ENCODE assay signal across 11 cellular contexts in genomic region chr12:52495385-52495784, GRCh38. TPM values are rescaled to one million over a fixed set of nuclear protein-coding genes. Genes with fewer than 3 reads are reported as not detected.
DNase-seq lines count a peak whose midpoint lies in the region; ATAC-seq, FAIRE-seq and TF ChIP-seq lines count a peak whose summit lies in the region.
"Had no signal": no experiment of that assay in that cellular context is flagged by ENCODE, and none has a peak within 500 bp of the region (broad histone marks: within the 10 kb centered on the region; RNA-seq: fewer than 3 reads in every experiment).

No MANE protein-coding gene starts in this region.

- H3K9me3 ChIP-seq in osteoblast (ENCODE audit: low read depth, low read length) = no peaks in the 10 kb centered on the region

- no peaks in the 10 kb centered on the region for H4K20me1 ChIP-seq in osteoblast (ENCODE audit: insufficient read depth, low read length)

- no peak for ATAC-seq in GM21786 (IDR thresholded peaks at IDR 0.05; ENCODE audit: unreplicated experiment)

- peak; percentile 61 for DNase-seq in H7
- peak; percentile 83 for DNase-seq in NCI-H2029 treated with DMSO at 0.1 percent for 48 hours (lab: John Stamatoyannopoulos, UW)
- peak; percentile 95 for DNase-seq in MCF 10A (ENCODE audit: unreplicated experiment)
- DNase-seq in osteoblast (ENCODE audit: insufficient read length, low spot score, missing footprints) = no peak
- no peak for DNase-seq in T-helper 2 cell treated with Interferon-gamma antibody and Interleukin-4, amounts not matched to agents 5 μg/mL and 100 μg/mL, for 36 hours (ENCODE audit: low spot score)
- no peak for DNase-seq in GM12891 (ENCODE audit: insufficient read length, low spot score)
- no peak for DNase-seq in EL
- DNase-seq: foreskin melanocyte; stimulated activated naive CD4-positive, alpha-beta T cell treated with Interleukin-2 at 50 U/mL for 16 hours had no signal

- FAIRE-seq in GM12891 (lab: Jason Lieb, UNC) = no peak

- peak overlapping the region; percentile 93 for H3K4me3 Mint-ChIP-seq in MCF 10A (ENCODE audit: unreplicated experiment)
- no peak overlapping the region for H3K4me3 Mint-ChIP-seq in T-helper 2 cell treated with Interferon-gamma antibody and Interleukin-4, amounts not matched to agents 5 μg/mL and 100 μg/mL, for 36 hours

- H3K36me3 ChIP-seq in H7 (replicated peaks; ENCODE audit: control insufficient read depth, insufficient read depth, low read length) (no peaks in the 10 kb centered on the region), osteoblast (ENCODE audit: insufficient read depth, low read length) (no peaks in the 10 kb centered on the region)

- POLR2A ChIA-PET in MCF 10A (lab: Yijun Ruan, JAX) = interaction anchor here (0.7 to 28.5 kb wide), 19 partner anchors 12 to 380 kb away, joined by 3 to 1235 read pairs (median 8); partner anchors contain the start of genes KRT5, KRT6B and KRT6C

- H3K27me3 ChIP-seq in H7 (ENCODE audit: control insufficient read depth, insufficient read depth, low read length) (no peaks in the 10 kb centered on the region), osteoblast (ENCODE audit: insufficient read depth, low read length) (peaks cover 10% of the 10 kb centered on the region)

- H3K27ac Mint-ChIP-seq in MCF 10A (ENCODE audit: low read depth, unreplicated experiment) = peak overlapping the region; percentile 95
- H3K27ac Mint-ChIP-seq in T-helper 2 cell treated with Interferon-gamma antibody and Interleukin-4, amounts not matched to agents 5 μg/mL and 100 μg/mL, for 36 hours = no peak overlapping the region
- H3K27ac Mint-ChIP-seq: progenitor cell of endocrine pancreas had no signal

- peak overlapping the region; percentile 25 for H3K4me2 ChIP-seq in osteoblast (ENCODE audit: insufficient read depth, low read length)

- H3K4me1 Mint-ChIP-seq in MCF 10A (ENCODE audit: insufficient read depth, unreplicated experiment) = peaks cover 64% of the 10 kb centered on the region
- no peaks in the 10 kb centered on the region for H3K4me1 Mint-ChIP-seq in T-helper 2 cell treated with Interferon-gamma antibody and Interleukin-4, amounts not matched to agents 5 μg/mL and 100 μg/mL, for 36 hours (ENCODE audit: low read depth)

- CTCF ChIA-PET in MCF 10A (lab: Yijun Ruan, JAX) = interaction anchor here (0.6 to 5.6 kb wide), 18 partner anchors 11 to 384 kb away, joined by 3 to 50 read pairs (median 6); partner anchors contain the start of gene KRT5

- H3K27me3 Mint-ChIP-seq in MCF 10A (ENCODE audit: insufficient read depth, unreplicated experiment) = no peaks in the 10 kb centered on the region
- H3K27me3 Mint-ChIP-seq in T-helper 2 cell treated with Interferon-gamma antibody and Interleukin-4, amounts not matched to agents 5 μg/mL and 100 μg/mL, for 36 hours (ENCODE audit: low read depth) = peaks cover 11% of the 10 kb centered on the region

- BruUV-seq in MCF 10A (replicated peaks; lab: Mats Ljungman, UMichigan) = no TSS peak

- H3K36me3 Mint-ChIP-seq in MCF 10A (ENCODE audit: insufficient read depth, unreplicated experiment) = peaks cover 31% of the 10 kb centered on the region
- H3K36me3 Mint-ChIP-seq in T-helper 2 cell treated with Interferon-gamma antibody and Interleukin-4, amounts not matched to agents 5 μg/mL and 100 μg/mL, for 36 hours (ENCODE audit: low read depth) = no peaks in the 10 kb centered on the region

- peak overlapping the region; percentile 78 for H3K27ac ChIP-seq in osteoblast (ENCODE audit: low read depth, low read length)

- H3K79me2 ChIP-seq in osteoblast (ENCODE audit: insufficient read depth, low read length) = no peaks in the 10 kb centered on the region

- no peak overlapping the region for H2AFZ ChIP-seq in osteoblast (ENCODE audit: low read length)

- no peaks in the 10 kb centered on the region for H3K9me3 Mint-ChIP-seq in MCF 10A (ENCODE audit: unreplicated experiment)
- H3K9me3 Mint-ChIP-seq in T-helper 2 cell treated with Interferon-gamma antibody and Interleukin-4, amounts not matched to agents 5 μg/mL and 100 μg/mL, for 36 hours = no peaks in the 10 kb centered on the region

- no peak for TF ChIP-seq CTCF in MCF 10A (IDR thresholded peaks at IDR 0.05; ENCODE audit: unreplicated experiment)
- no peak for TF ChIP-seq CTCF in osteoblast (IDR thresholded peaks at IDR 0.05; ENCODE audit: extremely low read depth, low read depth, low read length)

- H3K4me3 ChIP-seq in H7 (ENCODE audit: insufficient read depth, low read depth, low read length) (no peak overlapping the region), osteoblast (ENCODE audit: insufficient read depth, low read length) (no peak overlapping the region)

- no peak for TF ChIP-seq POLR2A in GM12891 (IDR thresholded peaks at IDR 0.05; ENCODE audit: low read depth, low read length)

- intact Hi-C loops in MCF 10A (cut with micrococcal nuclease) = loop anchor here (2.0 kb wide), 2 partner anchors 53 to 375 kb away; no protein-coding TSS in a partner anchor

- peaks cover 54% of the 10 kb centered on the region for H3K4me1 ChIP-seq in osteoblast (ENCODE audit: insufficient read depth, low read length)

TF ChIP-seq in GM12891, 5 proteins besides CTCF, POLR2A, EP300 and RAD21:
- TF ChIP-seq SPI1 (IDR thresholded peaks at IDR 0.05; ENCODE audit: low read depth, low read length) = no peak
- TF ChIP-seq PAX5 (IDR thresholded peaks at IDR 0.05; ENCODE audit: insufficient read depth, low read length, severe bottlenecking) = no peak
- TF ChIP-seq TAF1 (IDR thresholded peaks at IDR 0.05; ENCODE audit: low read depth, low read length) = no peak
- TF ChIP-seq POU2F2 (IDR thresholded peaks at IDR 0.05; ENCODE audit: low read depth, low read length) = no peak
- no peak for TF ChIP-seq POLR2AphosphoS5 (IDR thresholded peaks at IDR 0.05; ENCODE audit: low read depth, low read length)
TF ChIP-seq in GM12891: peak in this region for 0.

RNA-seq across cellular contexts. Expression of gene KRT6A, which starts 2.3 kb away (rescaled TPM):
- total RNA-seq in H7 (2014; rRNA removed; shearing (Covaris generic)) = not detected in 2 replicates
- total RNA-seq in MCF 10A (2022) (1,403 and 1,688 TPM in 2 replicates), osteoblast (under 0.01 and 0.72 TPM in 2 replicates)
- polyA plus RNA-seq in GM12891 (2012; ENCODE audit: low read depth, missing spikeins) = not detected
- total RNA-seq: progenitor cell of endocrine pancreas had no signal

RNA-seq across cellular contexts. Expression of gene KRT6C, which starts 21.8 kb away (rescaled TPM):
- total RNA-seq in H7 (2014; rRNA removed; shearing (Covaris generic)) = not detected in 2 replicates
- total RNA-seq in MCF 10A (2022) (0.19 and 0.44 TPM in 2 replicates), osteoblast (not detected in 2 replicates)
- polyA plus RNA-seq in GM12891 (2012; ENCODE audit: low read depth, missing spikeins) = not detected
- total RNA-seq: progenitor cell of endocrine pancreas had no signal

RNA-seq across cellular contexts. Expression of gene KRT5, which starts 24.8 kb away (rescaled TPM):
- not detected in 2 replicates for total RNA-seq in H7 (2014; rRNA removed; shearing (Covaris generic))
- total RNA-seq in MCF 10A (2022) = 1,273 and 3,552 TPM in 2 replicates
- 0.36 TPM in 1 of 2 replicates, not detected in the other for total RNA-seq in osteoblast
- not detected for polyA plus RNA-seq in GM12891 (2012; ENCODE audit: low read depth, missing spikeins)
- total RNA-seq: progenitor cell of endocrine pancreas had no signal

RNA-seq across cellular contexts. Expression of gene KRT6B, which starts 43.4 kb away (rescaled TPM):
- total RNA-seq in H7 (2014; rRNA removed; shearing (Covaris generic)) = not detected in 2 replicates
- total RNA-seq in MCF 10A (2022) (2.3 and 3.3 TPM in 2 replicates), osteoblast (not detected in 2 replicates)
- polyA plus RNA-seq in GM12891 (2012; ENCODE audit: low read depth, missing spikeins) = 0.04 TPM
- total RNA-seq: progenitor cell of endocrine pancreas had no signal

RNA-seq across cellular contexts. Expression of gene KRT71, which starts 57.6 kb away (rescaled TPM):
- total RNA-seq in H7 (2014; rRNA removed; shearing (Covaris generic)) = not detected in 2 replicates
- total RNA-seq in MCF 10A (2022) = not detected in 2 replicates
- total RNA-seq in osteoblast = not detected in 2 replicates
- polyA plus RNA-seq in GM12891 (2012; ENCODE audit: low read depth, missing spikeins) = not detected
- total RNA-seq: progenitor cell of endocrine pancreas had no signal

Comparison
In these comparisons a context has a peak if more than half of its experiments do, and no peak if none do; other contexts are left out.
1. DNase-seq: peak in H7 (single experiment), NCI-H2029 treated with DMSO at 0.1 percent for 48 hours (single experiment) and MCF 10A (single experiment); none in osteoblast (single experiment), T-helper 2 cell treated with Interferon-gamma antibody and Interleukin-4, amounts not matched to agents 5 μg/mL and 100 μg/mL, for 36 hours (single experiment), GM12891 (single experiment) and EL (single experiment).
2. RNA of gene KRT6A, which starts 2.3 kb away (total RNA-seq): 1,403 to 1,688 TPM in MCF 10A; under 0.01 to 0.72 TPM in osteoblast and not detected in H7; every median in the first group is over 100 times any median in the second.
3. RNA of gene KRT5, which starts 24.8 kb away (total RNA-seq): 1,273 to 3,552 TPM in MCF 10A; 0.36 TPM in osteoblast and not detected in H7; every median in the first group is over 100 times any median in the second.